ENCODE assay signal across 8 cellular contexts in genomic region chr1:244968431-244968830, GRCh38.
DNase-seq lines count a peak whose midpoint lies in the region; ATAC-seq, FAIRE-seq and TF ChIP-seq lines count a peak whose summit lies in the region.

No MANE protein-coding gene starts in this region.

- peak overlapping the region in 1 of 2 donors; percentile 100 for H3K9ac ChIP-seq in mucosa of rectum (ENCODE audit: low read depth in 1 of 2, low read length in 2 of 2)

- peaks cover 0 to 48% (median 39%) of the 10 kb centered on the region in 9 donors for H3K4me1 ChIP-seq in heart right ventricle
- H3K4me1 ChIP-seq in mucosa of rectum (ENCODE audit: control insufficient read depth in 2 of 2, insufficient read depth in 2 of 2, low read length in 2 of 2), result peaks cover 9 to 17% of the 10 kb centered on the region in 2 donors
- peaks cover 42% of the 10 kb centered on the region for H3K4me1 ChIP-seq in vagina

- H3K27ac ChIP-seq in heart right ventricle, result peak overlapping the region; percentile 97 to 100 (median 100)
- H3K27ac ChIP-seq in dorsolateral prefrontal cortex, result peak overlapping the region; percentile 89 to 100 (median 100)
- peak overlapping the region; percentile 100 for H3K27ac ChIP-seq in mucosa of rectum (ENCODE audit: low read depth in 2 of 2, low read length in 2 of 2)
- H3K27ac ChIP-seq in vagina, result peak overlapping the region; percentile 99

- no peak for FAIRE-seq in RCC 7860 (lab: Jason Lieb, UNC)

- whole genome bisulfite sequencing in heart right ventricle, 2 donors, result 57 to 62% methylated on average over 13 of the region's 13 CpGs

- H3K9me3 ChIP-seq in heart right ventricle, result no peaks in the 10 kb centered on the region
- H3K9me3 ChIP-seq in mucosa of rectum (ENCODE audit: control insufficient read depth in 2 of 2, low read length in 2 of 2), result no peaks in the 10 kb centered on the region
- no peaks in the 10 kb centered on the region for H3K9me3 ChIP-seq in vagina

- no peak for TF ChIP-seq POLR2A in vagina (IDR thresholded peaks at IDR 0.05)

- no peaks in the 10 kb centered on the region for H3K27me3 ChIP-seq in heart right ventricle
- no peaks in the 10 kb centered on the region for H3K27me3 ChIP-seq in dorsolateral prefrontal cortex
- H3K27me3 ChIP-seq in mucosa of rectum (ENCODE audit: control insufficient read depth in 2 of 2, insufficient read depth in 2 of 2, low read length in 2 of 2), result no peaks in the 10 kb centered on the region
- no peaks in the 10 kb centered on the region for H3K27me3 ChIP-seq in vagina

- H3K4me3 ChIP-seq in heart right ventricle (peak overlapping the region in 7 of 10 donors; percentile 59 to 80 (median 72)), dorsolateral prefrontal cortex (peak overlapping the region in 17 of 59 donors; percentile 68 to 89 (median 80)), mucosa of rectum (ENCODE audit: low read length in 2 of 2) (no peak overlapping the region), vagina (peak overlapping the region in 1 of 2 donors; percentile 83)

- H3K36me3 ChIP-seq in heart right ventricle (no peaks in the 10 kb centered on the region), mucosa of rectum (ENCODE audit: control insufficient read depth in 2 of 2, insufficient read depth in 2 of 2, low read length in 2 of 2) (no peaks in the 10 kb centered on the region), vagina (no peaks in the 10 kb centered on the region)

- TF ChIP-seq CTCF in heart right ventricle (IDR thresholded peaks at IDR 0.05) (no peak), dorsolateral prefrontal cortex (IDR thresholded peaks at IDR 0.05 in 54 of 56, conservative IDR thresholded peaks at IDR 0.05 in 2 of 56; ENCODE audit: low read depth in 1 of 56, partially characterized antibody in 56 of 56) (no peak), vagina (IDR thresholded peaks at IDR 0.05) (no peak)

- no peak for ATAC-seq in heart right ventricle

- intact Hi-C loops in heart right ventricle (cut with DNase I) (loop anchor here in 5 of 10 donors (5.0 to 10.0 kb wide), 6 partner anchors 51 to 316 kb away; partner anchors contain the start of genes DESI2 (in 2 of the 5), COX20 (in 1 of the 5) and HNRNPU (in 1 of the 5)), cardiac septum (cut with DNase I) (loop anchor here (5.0 kb wide), 1 partner anchor 74 kb away; no protein-coding TSS in a partner anchor), dorsolateral prefrontal cortex (cut with DNase I) (loop anchor here (5.0 kb wide), 2 partner anchors 46 to 51 kb away; no protein-coding TSS in a partner anchor), vagina (cut with DNase I) (no loop called here)

- DNase-seq in heart right ventricle (peak in 1 of 2 donors; percentile 30), cardiac septum (ENCODE audit: low spot score) (no peak), dorsolateral prefrontal cortex (no peak), vagina (ENCODE audit: extremely low spot score in 2 of 2) (no peak), kidney tubule cell (ENCODE audit: low spot score) (no peak), RCC 7860 (ENCODE audit: low spot score) (no peak), DMS 273 treated with DMSO at 0.1 percent for 48 hours (lab: John Stamatoyannopoulos, UW) (no peak)

Comparison
In these comparisons a context has a peak if more than half of its experiments do, and no peak if none do; other contexts are left out.
1. H3K4me3 ChIP-seq: peak in heart right ventricle (7 of 10); none in mucosa of rectum (0 of 2).
2. Peak in every context shown above with its lines, with median percentiles within 50 percentile points of each other: H3K27ac ChIP-seq.